ENCODE assay signal across 18 cellular contexts in the genomic region with DNA sequence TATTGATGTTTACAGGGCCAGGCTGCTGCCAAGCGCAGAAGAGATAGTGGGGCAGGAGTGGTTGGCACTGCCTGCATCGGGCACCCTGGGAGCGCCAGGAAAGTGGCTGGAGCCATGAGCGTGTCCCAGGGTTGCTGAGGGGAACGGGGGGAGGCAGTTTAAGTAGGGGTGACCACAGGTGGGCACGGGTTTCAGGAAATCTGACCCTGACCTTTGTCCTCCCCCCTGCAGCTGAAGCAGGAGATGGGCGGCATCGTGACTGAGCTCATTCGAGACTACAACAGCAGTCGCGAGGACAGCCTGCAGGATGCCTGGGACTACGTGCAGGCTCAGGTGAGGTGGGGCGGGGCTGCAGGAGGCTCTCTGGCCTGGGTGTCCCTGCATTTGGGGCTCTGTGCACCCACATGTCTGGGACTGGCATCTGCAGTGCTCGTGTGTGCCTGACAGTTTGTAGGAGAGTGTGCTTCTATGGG. TPM values are rescaled to one million over a fixed set of nuclear protein-coding genes. Genes with fewer than 3 reads are reported as not detected.
DNase-seq lines count a peak whose midpoint lies in the region; ATAC-seq, FAIRE-seq and TF ChIP-seq lines count a peak whose summit lies in the region.
"Had no signal": no experiment of that assay in that cellular context is flagged by ENCODE, and none has a peak within 500 bp of the region (broad histone marks: within the 10 kb centered on the region; RNA-seq: fewer than 3 reads in every experiment).

No MANE protein-coding gene starts in this region.

- intact Hi-C loops in right lobe of liver (cut with DNase I) (loop anchor here (5.0 kb wide), 1 partner anchor 58 kb away; no protein-coding TSS in a partner anchor), HepG2 (cut with micrococcal nuclease; ENCODE audit: unreplicated experiment) (no loop called here), lower lobe of right lung (cut with DNase I) (no loop called here)

- H3K27ac ChIP-seq in right lobe of liver (no peak overlapping the region), HepG2 (ENCODE audit: extremely low read length, insufficient read depth, low read length) (no peak overlapping the region), lower lobe of right lung (no peak overlapping the region), gastroesophageal sphincter (no peak overlapping the region)
- H3K27ac ChIP-seq: SJCRH30, stomach, WERI-Rb-1 had no signal

- H3K36me3 Mint-ChIP-seq in activated naive CD8-positive, alpha-beta T cell treated with anti-CD3 and anti-CD28 coated beads for 36 hours: peaks cover 40% of the 10 kb centered on the region

- H3K9me3 ChIP-seq in right lobe of liver (no peaks in the 10 kb centered on the region), HepG2 (ENCODE audit: low read length) (no peaks in the 10 kb centered on the region), lower lobe of right lung (no peaks in the 10 kb centered on the region), gastroesophageal sphincter (no peaks in the 10 kb centered on the region)
- H3K9me3 ChIP-seq: ascending aorta, SJCRH30, stomach had no signal

- in situ Hi-C loops in HepG2 (cut with HindIII; ENCODE audit: extremely low pct_ligation_motif_present, low pct_unique_long_range_greater_than_20kb): loop anchor here (10.0 kb wide), 1 partner anchor 50 kb away; the partner anchor contains the start of gene CD82

- H3K9me3 Mint-ChIP-seq in activated naive CD8-positive, alpha-beta T cell treated with anti-CD3 and anti-CD28 coated beads for 36 hours: no peaks in the 10 kb centered on the region
- H3K9me3 Mint-ChIP-seq: neural crest cell had no signal

- peak overlapping the region; percentile 68 for H3K27ac Mint-ChIP-seq in activated naive CD8-positive, alpha-beta T cell treated with anti-CD3 and anti-CD28 coated beads for 36 hours

- TF ChIP-seq EP300 in HepG2 (IDR thresholded peaks at IDR 0.05; ENCODE audit: low read depth in 2 of 2, low read length in 2 of 2) (no peak), HepG2 (CRISPR knock-in tag; IDR thresholded peaks at IDR 0.05; ENCODE audit: borderline replicate concordance) (no peak), gastroesophageal sphincter (IDR thresholded peaks at IDR 0.05) (no peak)

- 80% methylated on average over 2 of the region's 14 CpGs for WGBS in right lobe of liver (ENCODE audit: insufficient coverage, low coverage, low lambda C conversion rate, missing lambda C conversion rate)
- 28% methylated on average over 5 of the region's 14 CpGs for WGBS in HepG2 (ENCODE audit: low lambda C conversion rate)
- WGBS in gastroesophageal sphincter (ENCODE audit: low coverage in 1 of 2), 2 donors: 77 to 81% methylated on average over 4 to 5 of the region's 14 CpGs

- H3K36me3 ChIP-seq in right lobe of liver (no peaks in the 10 kb centered on the region), HepG2 (replicated peaks in 1 of 2; ENCODE audit: control insufficient read depth in 1 of 2, insufficient read depth in 2 of 2, low read length in 2 of 2) (no peaks in the 10 kb centered on the region), lower lobe of right lung (peaks cover 49% of the 10 kb centered on the region), gastroesophageal sphincter (peaks cover 0 to 35% of the 10 kb centered on the region in 2 donors)
- H3K36me3 ChIP-seq: ascending aorta, WERI-Rb-1 had no signal

- no peak overlapping the region for H2AFZ ChIP-seq in HepG2 (ENCODE audit: low read length)

- no TSS peak for BruUV-seq in HepG2 (replicated peaks; lab: Mats Ljungman, UMichigan)

- TF ChIP-seq POLR2A in right lobe of liver (IDR thresholded peaks at IDR 0.05) (no peak), HepG2 (IDR thresholded peaks at IDR 0.05; ENCODE audit: insufficient read depth in 1 of 2, low read depth in 2 of 2, low read length in 2 of 2) (no peak), gastroesophageal sphincter (IDR thresholded peaks at IDR 0.05) (no peak)

- POLR2A ChIA-PET in HepG2 (lab: Yijun Ruan, JAX): no interaction called here

- H3K79me2 ChIP-seq in HepG2 (ENCODE audit: insufficient read depth, low read length): no peaks in the 10 kb centered on the region

- H3K4me3 Mint-ChIP-seq in activated naive CD8-positive, alpha-beta T cell treated with anti-CD3 and anti-CD28 coated beads for 36 hours: no peak overlapping the region
- H3K4me3 Mint-ChIP-seq: neural crest cell had no signal

- no peak for TF ChIP-seq RAD21 in HepG2 (CRISPR knock-in tag; IDR thresholded peaks at IDR 0.05)

- H3K9ac ChIP-seq in HepG2 (ENCODE audit: insufficient read depth, low read depth, low read length): no peak overlapping the region

- peak; percentile 25 to 68 (median 65) for DNase-seq in right lobe of liver
- DNase-seq in HepG2 (ENCODE audit: low spot score): no peak
- no peak for DNase-seq in activated naive CD8-positive, alpha-beta T cell treated with anti-CD3 and anti-CD28 coated beads for 36 hours
- DNase-seq in lower lobe of right lung: peak; percentile 20
- no peak for DNase-seq in NCI-H1417 treated with DMSO at 0.1 percent for 48 hours (lab: John Stamatoyannopoulos, UW)
- DNase-seq in C1 segment of cervical spinal cord (lab: John Stamatoyannopoulos, UW): no peak
- DNase-seq in NCI-H1092 (lab: John Stamatoyannopoulos, UW): no peak
- DNase-seq: DMS153, NCI-H1048, NCI-H2171 treated with DMSO at 0.1 percent for 48 hours, SJCRH30, stomach, WERI-Rb-1 had no signal

- H3K27me3 ChIP-seq in right lobe of liver: no peaks in the 10 kb centered on the region
- H3K27me3 ChIP-seq in HepG2 (ENCODE audit: control insufficient read depth in 1 of 2, insufficient read depth in 2 of 2, low read length in 2 of 2): no peaks in the 10 kb centered on the region; a peak in 1 of 5 replicates
- no peaks in the 10 kb centered on the region for H3K27me3 ChIP-seq in lower lobe of right lung (ENCODE audit: low read depth)
- H3K27me3 ChIP-seq in gastroesophageal sphincter: no peaks in the 10 kb centered on the region
- H3K27me3 ChIP-seq: ascending aorta, SJCRH30, stomach had no signal

- TF ChIP-seq CTCF in right lobe of liver (IDR thresholded peaks at IDR 0.05) (no peak), HepG2 (CRISPR knock-in tag; IDR thresholded peaks at IDR 0.05) (no peak), lower lobe of right lung (IDR thresholded peaks at IDR 0.05) (no peak), gastroesophageal sphincter (IDR thresholded peaks at IDR 0.05) (no peak)

- peaks cover 48% of the 10 kb centered on the region for H3K4me1 Mint-ChIP-seq in activated naive CD8-positive, alpha-beta T cell treated with anti-CD3 and anti-CD28 coated beads for 36 hours

- ATAC-seq in right lobe of liver: peak; percentile 50 to 65 (median 60)
- no peak for ATAC-seq in HepG2
- no peak for ATAC-seq in lower lobe of right lung
- no peak for ATAC-seq in gastroesophageal sphincter

- no peaks in the 10 kb centered on the region for H4K20me1 ChIP-seq in HepG2 (ENCODE audit: insufficient read depth, low read length)

- peaks cover 0 to 32% (median 9%) of the 10 kb centered on the region in 4 donors for H3K4me1 ChIP-seq in right lobe of liver
- H3K4me1 ChIP-seq in HepG2 (ENCODE audit: insufficient read depth, low read length): no peaks in the 10 kb centered on the region
- peaks cover 24% of the 10 kb centered on the region for H3K4me1 ChIP-seq in lower lobe of right lung
- peaks cover 0 to 37% (median 0%) of the 10 kb centered on the region in 3 donors for H3K4me1 ChIP-seq in gastroesophageal sphincter
- H3K4me1 ChIP-seq: SJCRH30 had no signal

- no peak overlapping the region for H3K4me3 ChIP-seq in right lobe of liver
- H3K4me3 ChIP-seq in HepG2 (replicated peaks in 1 of 3; ENCODE audit: insufficient read depth in 1 of 3, low read depth in 2 of 3, low read length in 3 of 3): no peak overlapping the region
- H3K4me3 ChIP-seq in lower lobe of right lung: no peak overlapping the region
- no peak overlapping the region for H3K4me3 ChIP-seq in gastroesophageal sphincter
- H3K4me3 ChIP-seq: ascending aorta, lung, SJCRH30, stomach had no signal

- CTCF ChIA-PET in HepG2 (lab: Yijun Ruan, JAX; ENCODE audit: low intra/inter-chr PET ratio, low total read pairs): interaction anchor here (3.2 kb wide), 1 partner anchor 58 kb away, joined by 44 read pairs; no protein-coding TSS in a partner anchor

- no peak for FAIRE-seq in HepG2 (lab: Jason Lieb, UNC)
- FAIRE-seq: H54 had no signal

- no peaks in the 10 kb centered on the region for H3K27me3 Mint-ChIP-seq in activated naive CD8-positive, alpha-beta T cell treated with anti-CD3 and anti-CD28 coated beads for 36 hours

- no peak overlapping the region for H3K4me2 ChIP-seq in HepG2 (ENCODE audit: low read depth, low read length)

TF ChIP-seq in HepG2, 621 proteins besides CTCF, POLR2A, EP300 and RAD21 (continues in another document):
- TF ChIP-seq RARA (CRISPR knock-in tag; IDR thresholded peaks at IDR 0.05) (no peak), NFYC (CRISPR knock-in tag; IDR thresholded peaks at IDR 0.05) (no peak)

RNA-seq across cellular contexts. Expression of gene CD82, which starts 49.6 kb away (rescaled TPM):
- total RNA-seq in right lobe of liver (10 to 100 TPM; 18.9 to 69.4 (median 48.6) TPM), HepG2 (2016; rRNA removed; fragmentation: Illumina TruSeq; extraction: Trizol) (not detected in 2 replicates), lower lobe of right lung (129 TPM), gastroesophageal sphincter (10 to 100 TPM; 12.7 to 24.0 (median 19.1) TPM)
- not detected in 2 replicates for total RNA-seq in HepG2 (2016; cell fraction: cytosol; rRNA removed; fragmentation: Illumina TruSeq; extraction: Trizol; ENCODE audit: low read depth)
- not detected in 2 replicates for total RNA-seq in HepG2 (2016; cell fraction: insoluble cytoplasmic fraction; rRNA removed; fragmentation: Illumina TruSeq; extraction: Trizol)
- total RNA-seq in HepG2 (2016; cell fraction: membrane; rRNA removed; fragmentation: Illumina TruSeq; extraction: Trizol): not detected in 2 replicates
- total RNA-seq in HepG2 (2016; cell fraction: nucleus; rRNA removed; fragmentation: Illumina TruSeq; extraction: Trizol): not detected in 2 replicates
- polyA plus RNA-seq in HepG2 (2011; rRNA removed): 0.05 and 0.24 TPM in 2 replicates
- polyA plus RNA-seq in HepG2 (2011; cell fraction: cytosol; rRNA removed): 0.13 and 0.16 TPM in 2 replicates
- 0.33 TPM in 1 of 2 replicates, not detected in the other for polyA plus RNA-seq in HepG2 (2011; cell fraction: nucleus; rRNA removed)
- polyA plus RNA-seq in HepG2 (2012): 0.19 TPM in 1 of 2 replicates, not detected in the other
- not detected in 2 replicates for polyA plus RNA-seq in HepG2 (2016; cell fraction: cytosol; fragmentation: Illumina TruSeq; extraction: Trizol; ENCODE audit: low read depth)
- polyA plus RNA-seq in HepG2 (2016; cell fraction: insoluble cytoplasmic fraction; fragmentation: Illumina TruSeq; extraction: Trizol; ENCODE audit: low read depth): not detected in 2 replicates
- not detected in 2 replicates for polyA plus RNA-seq in HepG2 (2016; cell fraction: membrane; fragmentation: Illumina TruSeq; extraction: Trizol; ENCODE audit: low read depth)
- polyA plus RNA-seq in HepG2 (2016; cell fraction: nucleus; fragmentation: Illumina TruSeq; extraction: Trizol; ENCODE audit: insufficient read depth, low read depth): not detected in 2 replicates
- polyA minus RNA-seq in HepG2 (2011; rRNA and poly(A)+ RNA removed; ENCODE audit: low replicate concordance): 0.52 and 13.0 TPM in 2 replicates
- not detected in 2 replicates for polyA minus RNA-seq in HepG2 (2011; cell fraction: cytosol; rRNA and poly(A)+ RNA removed)
- polyA minus RNA-seq in HepG2 (2011; cell fraction: nucleus; rRNA and poly(A)+ RNA removed): not detected in 2 replicates
- 100 to 1,000 TPM; 339 to 343 TPM for total RNA-seq in activated naive CD8-positive, alpha-beta T cell treated with anti-CD3 and anti-CD28 coated beads for 36 hours

Comparison
In these comparisons a context has a peak if more than half of its experiments do, and no peak if none do; other contexts are left out.
1. ATAC-seq: peak in right lobe of liver (4 of 4); none in HepG2 (single experiment), lower lobe of right lung (0 of 2) and gastroesophageal sphincter (single experiment).
2. DNase-seq: peak in right lobe of liver (3 of 3) and lower lobe of right lung (single experiment); none in HepG2 (single experiment), activated naive CD8-positive, alpha-beta T cell treated with anti-CD3 and anti-CD28 coated beads for 36 hours (single experiment), NCI-H1417 treated with DMSO at 0.1 percent for 48 hours (single experiment), C1 segment of cervical spinal cord (0 of 14) and NCI-H1092 (single experiment).
3. RNA of gene CD82, which starts 49.6 kb away (total RNA-seq): 339 to 343 TPM in activated naive CD8-positive, alpha-beta T cell treated with anti-CD3 and anti-CD28 coated beads for 36 hours, 129 TPM in lower lobe of right lung (single experiment), 18.9 to 69.4 TPM in right lobe of liver and 12.7 to 24.0 TPM in gastroesophageal sphincter; not detected in HepG2; every median in the first group is over 4 times any median in the second.
4. intact Hi-C loops: an anchor here in right lobe of liver (5.0 kb wide); none called in HepG2 and lower lobe of right lung.